ENCODE assay signal across 1 cellular context in genomic region chr17:17840751-17841591, GRCh38.
TF ChIP-seq lines count a peak whose summit lies in the region.

No MANE protein-coding gene starts in this region.

TF ChIP-seq in HEK293, 187 proteins besides CTCF, POLR2A, EP300 and RAD21 (continued from another document):
- TF ChIP-seq PATZ1 (tag by site-specific recombination; IDR thresholded peaks at IDR 0.05) (0 out of 2 replicates have a peak, but pooled peaks have one; percentile 17), ZNF660 (tag by site-specific recombination; IDR thresholded peaks at IDR 0.05) (no peak), KLF1 (tag by site-specific recombination; IDR thresholded peaks at IDR 0.05) (peak; percentile 26; the same call in 1 of the 2 replicates), GLIS2 (tag by site-specific recombination; IDR thresholded peaks at IDR 0.05) (0 out of 2 replicates have a peak, but pooled peaks have one; percentile 16), ZNF600 (tag by site-specific recombination; IDR thresholded peaks at IDR 0.05) (0 out of 2 replicates have a peak, but pooled peaks have one; percentile 47), ZIC2 (tag by site-specific recombination; IDR thresholded peaks at IDR 0.05) (peak; percentile 70), ZFHX2 (tag by site-specific recombination; conservative IDR thresholded peaks at IDR 0.05) (0 out of 2 replicates have a peak, but pooled peaks have one; percentile 5), ZBTB8A (tag by site-specific recombination; IDR thresholded peaks at IDR 0.05) (no peak), ZNF311 (tag by site-specific recombination; IDR thresholded peaks at IDR 0.05; ENCODE audit: borderline replicate concordance) (no peak), HIC1 (tag by site-specific recombination; IDR thresholded peaks at IDR 0.05) (0 out of 2 replicates have a peak, but pooled peaks have one; percentile 13), ZNF16 (tag by site-specific recombination; IDR thresholded peaks at IDR 0.05; ENCODE audit: low read depth) (no peak), GLIS1 (tag by site-specific recombination; IDR thresholded peaks at IDR 0.05) (peak; percentile 80), ZNF488 (tag by site-specific recombination; IDR thresholded peaks at IDR 0.05) (no peak), KLF17 (tag by site-specific recombination; IDR thresholded peaks at IDR 0.05) (peak; percentile 22; the same call in 1 of the 2 replicates)
